In genomic region chr4:113880240-113881028, GRCh38 we compare ENCODE assay signal across 22 cellular contexts.
"Had no signal": no experiment of that assay in that cellular context is flagged by ENCODE, and none has a peak within 500 bp of the region (broad histone marks: within the 10 kb centered on the region; RNA-seq: fewer than 3 reads in every experiment).

No MANE protein-coding gene starts in this region.

- H3K4me3 ChIP-seq: gastroesophageal sphincter, lower lobe of right lung, mucosa of descending colon, tibial nerve had no signal

- H3K9me3 ChIP-seq: gastroesophageal sphincter, lower lobe of right lung, mucosa of descending colon, tibial nerve had no signal

- DNase-seq: activated CD4-positive, alpha-beta T cell treated with anti-CD3 and anti-CD28 coated beads for 36 hours; activated CD4-positive, alpha-beta T cell treated with anti-CD3 and anti-CD28 coated beads, Interleukin-2, amount 50 U/mL, for 48 hours; activated effector memory CD4-positive, alpha-beta T cell treated with Interleukin-2 at 50 U/mL for 16 hours; activated naive CD4-positive, alpha-beta T cell treated with anti-CD3 and anti-CD28 coated beads for 36 hours; activated T-cell treated with anti-CD3 and anti-CD28 coated beads, Interleukin-2, amount 50 U/mL, for 48 hours; amygdala; effector CD4-positive, alpha-beta T cell; erythroblast; head of caudate nucleus; hypothalamus; islet precursor cell; left cardiac atrium; lower lobe of right lung; mesendoderm; mucosa of descending colon; naive B cell; nucleus accumbens; substantia nigra; T-helper 1 cell had no signal

- H3K4me1 ChIP-seq: gastroesophageal sphincter, lower lobe of right lung, tibial nerve had no signal

- ATAC-seq: activated CD4-positive, alpha-beta T cell treated with anti-CD3 and anti-CD28 coated beads for 36 hours; gastroesophageal sphincter; lower lobe of right lung; mucosa of descending colon; WTC11 had no signal

- H3K27ac ChIP-seq: gastroesophageal sphincter, lower lobe of right lung, tibial nerve had no signal

- H3K27me3 ChIP-seq: gastroesophageal sphincter, tibial nerve had no signal
